In genomic region chr3:184583345-184584000, GRCh38 we compare ENCODE assay signal across 7 cellular contexts. TPM values are rescaled to one million over a fixed set of nuclear protein-coding genes. Genes with fewer than 3 reads are reported as not detected.
DNase-seq lines count a peak whose midpoint lies in the region; ATAC-seq and TF ChIP-seq lines count a peak whose summit lies in the region.

No MANE protein-coding gene starts in this region.

- CTCF ChIA-PET in HEK293T (lab: Yijun Ruan, JAX), result no interaction called here

- 34 to 64% methylated on average over 46 to 65 of the region's 73 CpGs for WGBS in body of pancreas, 2 donors

- no peaks in the 10 kb centered on the region for H3K36me3 ChIP-seq in HUES48 (ENCODE audit: control insufficient read depth, insufficient read depth, low read length)
- H3K36me3 ChIP-seq in body of pancreas (replicated peaks in 1 of 2; ENCODE audit: insufficient read depth in 1 of 2, low read depth in 2 of 2), result no peaks in the 10 kb centered on the region

- TF ChIP-seq CTCF in body of pancreas (IDR thresholded peaks at IDR 0.05), result no peak

- peak; percentile 26 for ATAC-seq in body of pancreas
- ATAC-seq in GM18498 (IDR thresholded peaks at IDR 0.05; ENCODE audit: unreplicated experiment), result no peak

- H3K4me1 ChIP-seq in HUES48 (ENCODE audit: control insufficient read depth, insufficient read depth, low read length) (peaks cover 30% of the 10 kb centered on the region), body of pancreas (no peaks in the 10 kb centered on the region)

- H3K4me1 Mint-ChIP-seq in activated T-helper 1 cell treated with anti-CD3 and anti-CD28 coated beads, Interleukin-12 subunit alpha, Interleukin-12 subunit beta, Interleukin-2, Interleukin-4 antibody, amounts not matched to agents 30 ng/mL and 10 ng/mL and 1 ng/mL, durations not matched to agents 14 hours and 24 hours and 36 hours (ENCODE audit: low read depth), result no peaks in the 10 kb centered on the region

- TF ChIP-seq POLR2A in body of pancreas (IDR thresholded peaks at IDR 0.05), result no peak

- H3K9me3 ChIP-seq in HUES48 (ENCODE audit: control insufficient read depth, insufficient read depth, low read length), result no peaks in the 10 kb centered on the region
- H3K9me3 ChIP-seq in body of pancreas, result no peaks in the 10 kb centered on the region

- no peaks in the 10 kb centered on the region for H3K36me3 Mint-ChIP-seq in activated T-helper 1 cell treated with anti-CD3 and anti-CD28 coated beads, Interleukin-12 subunit alpha, Interleukin-12 subunit beta, Interleukin-2, Interleukin-4 antibody, amounts not matched to agents 30 ng/mL and 10 ng/mL and 1 ng/mL, durations not matched to agents 14 hours and 24 hours and 36 hours (ENCODE audit: low read depth)

- POLR2A ChIA-PET in HEK293T (lab: Yijun Ruan, JAX), result no interaction called here

- H3K4me3 ChIP-seq in HUES48 (ENCODE audit: low read depth, low read length) (peak overlapping the region; percentile 63), body of pancreas (no peak overlapping the region), skeletal muscle cell (ENCODE audit: low read depth, low read length) (peak overlapping the region; percentile 18)

- H3K27me3 ChIP-seq in HUES48 (ENCODE audit: control insufficient read depth, insufficient read depth, low read length), result peaks cover 95% of the 10 kb centered on the region
- no peaks in the 10 kb centered on the region for H3K27me3 ChIP-seq in body of pancreas

- no peaks in the 10 kb centered on the region for H3K9me3 Mint-ChIP-seq in activated T-helper 1 cell treated with anti-CD3 and anti-CD28 coated beads, Interleukin-12 subunit alpha, Interleukin-12 subunit beta, Interleukin-2, Interleukin-4 antibody, amounts not matched to agents 30 ng/mL and 10 ng/mL and 1 ng/mL, durations not matched to agents 14 hours and 24 hours and 36 hours

- intact Hi-C loops in body of pancreas (cut with DNase I), result no loop called here
- intact Hi-C loops in activated T-helper 1 cell treated with anti-CD3 and anti-CD28 coated beads, Interleukin-12 subunit alpha, Interleukin-12 subunit beta, Interleukin-2, Interleukin-4 antibody, amounts not matched to agents 30 ng/mL and 10 ng/mL and 1 ng/mL, durations not matched to agents 14 hours and 24 hours and 36 hours (cut with micrococcal nuclease), result no loop called here

- H3K9ac ChIP-seq in HUES48 (ENCODE audit: low read depth, low read length), result no peak overlapping the region

- DNase-seq in body of pancreas (no peak), iPS-NIHi7 (ENCODE audit: extremely low spot score) (peak; percentile 19), skeletal muscle cell (ENCODE audit: low read depth) (no peak), HEK293T (ENCODE audit: extremely low spot score) (no peak)
- no peak for DNase-seq in activated T-helper 1 cell treated with anti-CD3 and anti-CD28 coated beads, Interleukin-12 subunit alpha, Interleukin-12 subunit beta, Interleukin-2, Interleukin-4 antibody, amounts not matched to agents 30 ng/mL and 10 ng/mL and 1 ng/mL, durations not matched to agents 14 hours and 24 hours and 36 hours (ENCODE audit: low spot score)

- H3K27ac ChIP-seq in HUES48 (ENCODE audit: low read depth, low read length) (no peak overlapping the region), body of pancreas (peak overlapping the region in 1 of 4 donors; percentile 7)

- peaks cover 33% of the 10 kb centered on the region for H3K27me3 Mint-ChIP-seq in activated T-helper 1 cell treated with anti-CD3 and anti-CD28 coated beads, Interleukin-12 subunit alpha, Interleukin-12 subunit beta, Interleukin-2, Interleukin-4 antibody, amounts not matched to agents 30 ng/mL and 10 ng/mL and 1 ng/mL, durations not matched to agents 14 hours and 24 hours and 36 hours (ENCODE audit: insufficient read depth)

- no peak overlapping the region for H3K27ac Mint-ChIP-seq in activated T-helper 1 cell treated with anti-CD3 and anti-CD28 coated beads, Interleukin-12 subunit alpha, Interleukin-12 subunit beta, Interleukin-2, Interleukin-4 antibody, amounts not matched to agents 30 ng/mL and 10 ng/mL and 1 ng/mL, durations not matched to agents 14 hours and 24 hours and 36 hours

- H3K4me3 Mint-ChIP-seq in activated T-helper 1 cell treated with anti-CD3 and anti-CD28 coated beads, Interleukin-12 subunit alpha, Interleukin-12 subunit beta, Interleukin-2, Interleukin-4 antibody, amounts not matched to agents 30 ng/mL and 10 ng/mL and 1 ng/mL, durations not matched to agents 14 hours and 24 hours and 36 hours, result no peak overlapping the region

TF ChIP-seq in HEK293T, 16 proteins besides CTCF, POLR2A, EP300 and RAD21:
- TF ChIP-seq TARDBP (IDR thresholded peaks at IDR 0.05) (no peak), NFRKB (IDR thresholded peaks at IDR 0.05) (no peak)

RNA-seq across cellular contexts. Expression of gene EPHB3, which starts 21.9 kb away (rescaled TPM):
- total RNA-seq in body of pancreas, result 10 to 100 TPM in 1 of 2 donors, 1 to 10 TPM in 1; 7.9 to 10.1 TPM
- 0.31 TPM in 1 of 2 replicates, not detected in the other for total RNA-seq in activated T-helper 1 cell treated with anti-CD3 and anti-CD28 coated beads, Interleukin-12 subunit alpha, Interleukin-12 subunit beta, Interleukin-2, Interleukin-4 antibody, amounts not matched to agents 30 ng/mL and 10 ng/mL and 1 ng/mL, durations not matched to agents 14 hours and 24 hours and 36 hours

Comparison
In these comparisons a context has a peak if more than half of its experiments do, and no peak if none do; other contexts are left out.
1. H3K4me3 ChIP-seq: peak in HUES48 (single experiment) and skeletal muscle cell (single experiment); none in body of pancreas (0 of 2).